In genomic region chr9:20032413-20033006, GRCh38 we compare ENCODE assay signal across 16 cellular contexts.
A peak's percentile ranks its signal among the peaks of the same experiment; 100 is the strongest.
DNase-seq lines count a peak whose midpoint lies in the region; ATAC-seq and TF ChIP-seq lines count a peak whose summit lies in the region.
"Had no signal": no experiment of that assay in that cellular context is flagged by ENCODE, and none has a peak within 500 bp of the region (broad histone marks: within the 10 kb centered on the region; RNA-seq: fewer than 3 reads in every experiment).

No MANE protein-coding gene starts in this region.

- peak overlapping the region; percentile 58 for H2AFZ ChIP-seq in smooth muscle cell (ENCODE audit: low read depth)
- H2AFZ ChIP-seq: GM23248 had no signal

- H3K4me3 ChIP-seq in choroid plexus epithelial cell (ENCODE audit: low read depth, low read length) (no peak overlapping the region), smooth muscle cell (no peak overlapping the region)
- H3K4me3 ChIP-seq: GM23248 had no signal

- peak; percentile 58 for ATAC-seq in left ventricle myocardium superior
- ATAC-seq in HG02870 (IDR thresholded peaks at IDR 0.05; ENCODE audit: unreplicated experiment), result no peak
- no peak for ATAC-seq in HG03045 (IDR thresholded peaks at IDR 0.05; ENCODE audit: unreplicated experiment)

- H3K27ac ChIP-seq in smooth muscle cell (ENCODE audit: low read depth), result no peak overlapping the region
- H3K27ac ChIP-seq: GM23248 had no signal

- H3K27me3 ChIP-seq in smooth muscle cell (ENCODE audit: low read depth), result no peaks in the 10 kb centered on the region
- H3K27me3 ChIP-seq: BE2C had no signal

- TF ChIP-seq CTCF in choroid plexus epithelial cell (conservative IDR thresholded peaks at IDR 0.05; ENCODE audit: low read depth, low read length) (no peak), smooth muscle cell (IDR thresholded peaks at IDR 0.05; ENCODE audit: borderline replicate concordance, insufficient read depth, poor library complexity, severe bottlenecking) (no peak)

- peaks cover 8% of the 10 kb centered on the region for H3K4me1 ChIP-seq in smooth muscle cell (ENCODE audit: low read depth)
- H3K4me1 ChIP-seq: BE2C had no signal

- intact Hi-C loops in left ventricle myocardium superior (cut with micrococcal nuclease), result loop anchor here (5.0 kb wide), 1 partner anchor 50 kb away; no protein-coding TSS in a partner anchor

- H3K4me2 ChIP-seq in smooth muscle cell, result peak overlapping the region; percentile 26

- DNase-seq in NCI-H1105 treated with DMSO at 0.1 percent for 48 hours (lab: John Stamatoyannopoulos, UW), result peak; percentile 42
- peak; percentile 24 for DNase-seq in choroid plexus epithelial cell (ENCODE audit: low read depth)
- no peak for DNase-seq in left ventricle myocardium superior
- no peak for DNase-seq in smooth muscle cell (lab: John Stamatoyannopoulos, UW; ENCODE audit: unreplicated experiment)
- DNase-seq in SIG-M5 (lab: John Stamatoyannopoulos, UW), result no peak
- DNase-seq: BE2C; CD4-positive, alpha-beta memory T cell; DMS79 treated with DMSO at 0.1 percent for 48 hours; GM23248; HFFc6; KBM-7; NCI-H2107; NCI-H82; SHP77 had no signal

- peak overlapping the region; percentile 51 for H3K9ac ChIP-seq in smooth muscle cell (ENCODE audit: low read depth)
- H3K9ac ChIP-seq: GM23248 had no signal

- no peaks in the 10 kb centered on the region for H3K9me3 ChIP-seq in smooth muscle cell (replicated peaks; ENCODE audit: low read depth)
- H3K9me3 ChIP-seq: BE2C had no signal

- H3F3A ChIP-seq in smooth muscle cell (ENCODE audit: low read depth), result no peaks in the 10 kb centered on the region

- H4K20me1 ChIP-seq in smooth muscle cell (ENCODE audit: low read depth), result no peaks in the 10 kb centered on the region

- 76% methylated on average over 8 of the region's 8 CpGs for WGBS in smooth muscle cell (ENCODE audit: low lambda C conversion rate)

- no peaks in the 10 kb centered on the region for H3K79me2 ChIP-seq in smooth muscle cell (ENCODE audit: low read depth)

- no peaks in the 10 kb centered on the region for H3K36me3 ChIP-seq in smooth muscle cell (ENCODE audit: low read depth)
- H3K36me3 ChIP-seq: BE2C had no signal

Comparison
In these comparisons a context has a peak if more than half of its experiments do, and no peak if none do; other contexts are left out.
1. DNase-seq: peak in NCI-H1105 treated with DMSO at 0.1 percent for 48 hours (single experiment) and choroid plexus epithelial cell (single experiment); none in left ventricle myocardium superior (single experiment), smooth muscle cell (single experiment) and SIG-M5 (single experiment).